38 cellular contexts compared by ENCODE assay signal in genomic region chr12:106605254-106605653, GRCh38. TPM values are rescaled to one million over a fixed set of nuclear protein-coding genes. Genes with fewer than 3 reads are reported as not detected.
"Had no signal": no experiment of that assay in that cellular context is flagged by ENCODE, and none has a peak within 500 bp of the region (broad histone marks: within the 10 kb centered on the region; RNA-seq: fewer than 3 reads in every experiment).

No MANE protein-coding gene starts in this region.

- H3K4me3 ChIP-seq: MG63 had no signal

- H3K9me3 ChIP-seq: MG63 had no signal

- H3K27me3 ChIP-seq: MG63 had no signal

- H3K4me2 ChIP-seq: KMS-11 had no signal

- DNase-seq: Karpas-422, Kasumi-1, MG63, MM.1S, MV-4-11, NCI-H1048, NCI-H1092, NCI-H1092 treated with DMSO at 0.1 percent for 48 hours, NCI-H1105, NCI-H1105 treated with DMSO at 0.1 percent for 48 hours, NCI-H1417, NCI-H1417 treated with DMSO at 0.1 percent for 48 hours, NCI-H1436, NCI-H1436 treated with DMSO at 0.1 percent for 48 hours, NCI-H146, NCI-H1694, NCI-H1694 treated with DMSO at 0.1 percent for 48 hours, NCI-H187, NCI-H187 treated with DMSO at 0.1 percent for 48 hours, NCI-H1930, NCI-H2029, NCI-H2029 treated with DMSO at 0.1 percent for 48 hours, NCI-H2081, NCI-H2081 treated with DMSO at 0.1 percent for 48 hours, NCI-H2107, NCI-H2171, NCI-H2171 treated with DMSO at 0.1 percent for 48 hours, NCI-H2227 treated with DMSO at 0.1 percent for 48 hours, NCI-H226, NCI-H345, NCI-H446, NCI-H446 treated with DMSO at 0.1 percent for 48 hours, NCI-H510A had no signal

- H3K36me3 ChIP-seq: MG63 had no signal

- H3K9ac ChIP-seq: KMS-11 had no signal

- H3K27ac ChIP-seq: KMS-11 had no signal

RNA-seq across cellular contexts. Expression of gene RFX4, which starts 22.4 kb away (rescaled TPM):
- total RNA-seq: LHCN-M2, M059J, MCF 10A, NCI-H460 had no signal
